Comparison of ENCODE assay signal across 8 cellular contexts in the genomic region with DNA sequence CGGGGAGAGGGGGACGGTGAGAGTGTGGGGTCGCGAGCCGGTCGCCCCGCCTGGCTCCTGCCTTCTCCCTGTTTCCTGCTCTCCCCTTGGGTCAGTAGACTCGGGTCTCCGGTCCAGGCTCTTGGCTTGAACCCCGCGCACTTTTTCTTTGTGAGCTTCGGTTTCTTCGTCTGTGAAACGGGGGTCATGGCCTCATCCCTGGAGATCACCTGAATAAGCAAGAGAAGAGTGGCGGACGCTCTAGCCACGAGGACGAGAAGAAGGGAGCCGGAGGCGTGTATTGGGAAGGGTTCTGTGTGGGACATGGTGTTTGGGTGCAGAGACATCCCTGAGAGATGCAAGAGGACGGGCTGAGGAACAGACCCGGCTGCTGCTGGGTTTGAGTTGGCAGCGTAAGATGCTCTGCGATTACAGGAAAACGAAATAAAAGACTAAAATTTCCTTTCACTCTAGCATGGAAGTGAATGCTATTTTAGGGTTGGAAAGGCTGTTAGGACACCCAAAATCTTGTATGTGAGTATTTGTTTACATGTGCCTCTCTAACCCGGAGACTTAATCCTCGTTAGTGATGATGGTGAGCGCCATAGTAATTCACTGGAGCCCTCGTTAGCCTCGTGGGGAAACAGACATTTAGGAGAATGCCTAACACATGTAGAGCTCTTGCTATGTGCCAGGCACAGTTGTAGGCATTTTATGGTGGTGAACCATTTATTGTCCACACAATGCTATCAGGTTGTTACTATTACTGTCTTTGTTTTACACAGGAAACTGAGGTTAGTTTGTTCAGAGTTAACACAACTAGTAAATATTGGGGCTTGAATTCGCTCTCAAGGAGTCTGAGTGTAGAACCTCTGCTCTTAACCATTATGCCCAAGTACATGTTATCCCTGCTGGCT. TPM values are rescaled to one million over a fixed set of nuclear protein-coding genes. Genes with fewer than 3 reads are reported as not detected.
DNase-seq lines count a peak whose midpoint lies in the region; ATAC-seq and TF ChIP-seq lines count a peak whose summit lies in the region.

No MANE protein-coding gene starts in this region.

- H3K4me1 ChIP-seq in HUES48 (ENCODE audit: control insufficient read depth, insufficient read depth, low read length) (peaks cover 13% of the 10 kb centered on the region), upper lobe of left lung (peaks cover 15 to 24% (median 17%) of the 10 kb centered on the region in 4 donors)

- intact Hi-C loops in lower leg skin (cut with DNase I; ENCODE audit: low total_unique reads) = no loop called here

- H3K36me3 ChIP-seq in HUES48 (ENCODE audit: control insufficient read depth, insufficient read depth, low read length) (peaks cover 25% of the 10 kb centered on the region), upper lobe of left lung (no peaks in the 10 kb centered on the region)

- ATAC-seq in upper lobe of left lung (ENCODE audit: low FRiP score in 2 of 2) = peak in 1 of 2 donors; percentile 26

- TF ChIP-seq EP300 in upper lobe of left lung (IDR thresholded peaks at IDR 0.05) = no peak

- no peaks in the 10 kb centered on the region for H3K9me3 ChIP-seq in HUES48 (ENCODE audit: control insufficient read depth, insufficient read depth, low read length)
- H3K9me3 ChIP-seq in upper lobe of left lung = no peaks in the 10 kb centered on the region

- no peak for TF ChIP-seq POLR2A in lower leg skin (IDR thresholded peaks at IDR 0.05)
- TF ChIP-seq POLR2A in upper lobe of left lung (IDR thresholded peaks at IDR 0.05) = no peak

- TF ChIP-seq CTCF in lower leg skin (IDR thresholded peaks at IDR 0.05) (no peak), upper lobe of left lung (IDR thresholded peaks at IDR 0.05) (no peak)

- 2 to 3% methylated on average over 28 to 31 of the region's 31 CpGs for whole genome bisulfite sequencing in lower leg skin, 2 donors
- 3 to 4% methylated on average over 27 of the region's 31 CpGs for WGBS in upper lobe of left lung, 2 donors

- peak overlapping the region; percentile 85 for H3K9ac ChIP-seq in HUES48 (ENCODE audit: low read depth, low read length)

- peak overlapping the region; percentile 85 for H3K27ac ChIP-seq in HUES48 (ENCODE audit: low read depth, low read length)
- H3K27ac ChIP-seq in upper lobe of left lung = peak overlapping the region in 3 of 4 donors; percentile 54 to 90 (median 90)

- H3K4me3 ChIP-seq in HUES48 (ENCODE audit: low read depth, low read length) = peak overlapping the region; percentile 98
- H3K4me3 ChIP-seq in lower leg skin (ENCODE audit: low read depth, poor library complexity, severe bottlenecking) = peak overlapping the region; percentile 90
- peak overlapping the region; percentile 83 to 89 (median 86) for H3K4me3 ChIP-seq in upper lobe of left lung

- peak; percentile 40 for DNase-seq in DMS53 (lab: John Stamatoyannopoulos, UW)
- no peak for DNase-seq in DMS53 treated with DMSO at 0.1 percent for 48 hours (lab: John Stamatoyannopoulos, UW; ENCODE audit: unreplicated experiment)
- DNase-seq in astrocyte of the hippocampus (ENCODE audit: low read depth, low spot score) = peak; percentile 26
- DNase-seq in lower leg skin (ENCODE audit: low spot score in 2 of 2) = no peak
- no peak for DNase-seq in upper lobe of left lung
- no peak for DNase-seq in SIG-M5 (lab: John Stamatoyannopoulos, UW)
- DNase-seq in stimulated activated CD4-positive, alpha-beta T cell treated with anti-CD3 and anti-CD28 coated beads, Interleukin-2, amount 100 ng/mL, for 24 hours = no peak

- H3K27me3 ChIP-seq in HUES48 (ENCODE audit: control insufficient read depth, insufficient read depth, low read length) (no peaks in the 10 kb centered on the region), upper lobe of left lung (no peaks in the 10 kb centered on the region)

RNA-seq across cellular contexts. Expression of a gene that starts 0.6 kb away (rescaled TPM):
- total RNA-seq in lower leg skin (10 to 100 TPM; 36.8 to 81.2 (median 44.9) TPM), upper lobe of left lung (10 to 100 TPM in 5 of 6 donors, 1 to 10 TPM in 1; 9.1 to 43.5 (median 26.6) TPM)

RNA-seq across cellular contexts. Expression of a gene that starts 13.1 kb away (rescaled TPM):
- not detected for total RNA-seq in lower leg skin
- under 1 TPM in 1 of 6 donors, not detected in 5; 0.11 TPM for total RNA-seq in upper lobe of left lung

RNA-seq across cellular contexts. Expression of a gene that starts 15.1 kb away (rescaled TPM):
- total RNA-seq in lower leg skin = 100 to 1,000 TPM in 1 of 4 donors, 10 to 100 TPM in 3; 62.1 to 101 (median 84.8) TPM
- total RNA-seq in upper lobe of left lung = 100 to 1,000 TPM in 5 of 6 donors, 10 to 100 TPM in 1; 83.7 to 232 (median 165) TPM

RNA-seq across cellular contexts. Expression of a gene that starts 20.8 kb away (rescaled TPM):
- 1 to 10 TPM in 3 of 4 donors, not detected in 1; 1.1 to 3.6 (median 1.4) TPM for total RNA-seq in lower leg skin
- total RNA-seq in upper lobe of left lung = 10 to 100 TPM in 2 of 6 donors, 1 to 10 TPM in 4; 1.4 to 13.6 (median 2.5) TPM

RNA-seq across cellular contexts. Expression of a gene that starts 24.8 kb away (rescaled TPM):
- total RNA-seq in lower leg skin (10 to 100 TPM; 28.0 to 33.5 (median 32.1) TPM), upper lobe of left lung (10 to 100 TPM; 22.6 to 49.5 (median 34.6) TPM)

Comparison
In these comparisons a context has a peak if more than half of its experiments do, and no peak if none do; other contexts are left out.
1. DNase-seq: peak in DMS53 (single experiment) and astrocyte of the hippocampus (single experiment); none in DMS53 treated with DMSO at 0.1 percent for 48 hours (single experiment), lower leg skin (0 of 2), upper lobe of left lung (0 of 2), SIG-M5 (single experiment) and stimulated activated CD4-positive, alpha-beta T cell treated with anti-CD3 and anti-CD28 coated beads, Interleukin-2, amount 100 ng/mL, for 24 hours (0 of 2).
2. Peak in every context shown above with its lines, with median percentiles within 50 percentile points of each other: H3K4me3 ChIP-seq.